10 cellular contexts compared by ENCODE assay signal in genomic region chr3:39267631-39268553, GRCh38. TPM values are rescaled to one million over a fixed set of nuclear protein-coding genes. Genes with fewer than 3 reads are reported as not detected.
A peak's percentile ranks its signal among the peaks of the same experiment; 100 is the strongest.
DNase-seq lines count a peak whose midpoint lies in the region; ATAC-seq, FAIRE-seq and TF ChIP-seq lines count a peak whose summit lies in the region.
"Had no signal": no experiment of that assay in that cellular context is flagged by ENCODE, and none has a peak within 500 bp of the region (broad histone marks: within the 10 kb centered on the region; RNA-seq: fewer than 3 reads in every experiment).

No MANE protein-coding gene starts in this region.

- H3K4me1 ChIP-seq in cardiac muscle cell (ENCODE audit: low read depth), result peaks cover 12% of the 10 kb centered on the region
- H3K4me1 ChIP-seq in right atrium auricular region, result no peaks in the 10 kb centered on the region
- H3K4me1 ChIP-seq in neural progenitor cell, result no peaks in the 10 kb centered on the region
- no peaks in the 10 kb centered on the region for H3K4me1 ChIP-seq in transverse colon

- H3K27me3 Mint-ChIP-seq in activated T-helper 17 cell treated with anti-CD3 and anti-CD28 coated beads, Interleukin-2, amount 50 U/mL, for 72 hours, result no peaks in the 10 kb centered on the region
- peaks cover under 1% of the 10 kb centered on the region for H3K27me3 Mint-ChIP-seq in neural progenitor cell (ENCODE audit: insufficient read depth, low read depth)

- ATAC-seq in activated T-helper 17 cell treated with anti-CD3 and anti-CD28 coated beads, Interleukin-2, amount 50 U/mL, for 72 hours (replicated peaks), result peak; percentile 90

- H3K36me3 ChIP-seq in cardiac muscle cell, result no peaks in the 10 kb centered on the region
- no peaks in the 10 kb centered on the region for H3K36me3 ChIP-seq in right atrium auricular region
- H3K36me3 ChIP-seq in neural progenitor cell, result no peaks in the 10 kb centered on the region
- no peaks in the 10 kb centered on the region for H3K36me3 ChIP-seq in transverse colon

- TF ChIP-seq CTCF in cardiac muscle cell (IDR thresholded peaks at IDR 0.05; ENCODE audit: low read depth, low read length) (no peak), right atrium auricular region (IDR thresholded peaks at IDR 0.05) (no peak), neural progenitor cell (IDR thresholded peaks at IDR 0.05) (no peak), transverse colon (IDR thresholded peaks at IDR 0.05) (no peak)

- H3K9ac ChIP-seq in neural progenitor cell, result no peak overlapping the region

- H3K9me3 ChIP-seq in cardiac muscle cell (ENCODE audit: low read depth) (no peaks in the 10 kb centered on the region), right atrium auricular region (no peaks in the 10 kb centered on the region), neural progenitor cell (ENCODE audit: low read depth) (no peaks in the 10 kb centered on the region), transverse colon (no peaks in the 10 kb centered on the region)

- no peak for DNase-seq in cardiac muscle cell (ENCODE audit: low read depth in 1 of 2, low spot score in 1 of 2)
- DNase-seq in right atrium auricular region (ENCODE audit: low spot score), result no peak
- DNase-seq in stimulated activated CD4-positive, alpha-beta T cell treated with anti-CD3 and anti-CD28 coated beads, Interleukin-12 subunit alpha, Interleukin-12 subunit beta, amount 100 ng/mL, for 4 hours, result peak; percentile 43
- DNase-seq in KBM-7, result no peak
- DNase-seq in GM19239 (ENCODE audit: insufficient read length, low spot score), result no peak
- no peak for DNase-seq in neural progenitor cell (ENCODE audit: low spot score)
- no peak for DNase-seq in transverse colon
- DNase-seq: foreskin fibroblast had no signal

- WGBS in transverse colon (ENCODE audit: low coverage in 1 of 2), 2 donors, result 72 to 83% methylated on average over 3 to 15 of the region's 15 CpGs

- no peak overlapping the region for H2AFZ ChIP-seq in neural progenitor cell (replicated peaks)

- peak overlapping the region; percentile 56 for H3K27ac ChIP-seq in cardiac muscle cell
- no peak overlapping the region for H3K27ac ChIP-seq in right atrium auricular region
- no peak overlapping the region for H3K27ac ChIP-seq in neural progenitor cell
- no peak overlapping the region for H3K27ac ChIP-seq in transverse colon

- H3K4me3 Mint-ChIP-seq in activated T-helper 17 cell treated with anti-CD3 and anti-CD28 coated beads, Interleukin-2, amount 50 U/mL, for 72 hours, result peak overlapping the region; percentile 74
- H3K4me3 Mint-ChIP-seq in neural progenitor cell, result no peak overlapping the region

- no peak overlapping the region for H3K4me2 ChIP-seq in neural progenitor cell

- intact Hi-C loops in transverse colon (cut with DNase I; ENCODE audit: low total_unique reads), result no loop called here

- H3F3A ChIP-seq in neural progenitor cell (ENCODE audit: low read depth), result no peaks in the 10 kb centered on the region

- H3K27me3 ChIP-seq in cardiac muscle cell (no peaks in the 10 kb centered on the region), right atrium auricular region (no peaks in the 10 kb centered on the region), neural progenitor cell (no peaks in the 10 kb centered on the region), transverse colon (peaks cover 10% of the 10 kb centered on the region)

- H4K20me1 ChIP-seq in neural progenitor cell (ENCODE audit: low read depth), result no peaks in the 10 kb centered on the region

- H3K36me3 Mint-ChIP-seq in activated T-helper 17 cell treated with anti-CD3 and anti-CD28 coated beads, Interleukin-2, amount 50 U/mL, for 72 hours (ENCODE audit: low read depth), result no peaks in the 10 kb centered on the region
- H3K36me3 Mint-ChIP-seq in neural progenitor cell, result no peaks in the 10 kb centered on the region

- FAIRE-seq in GM19239 (lab: Jason Lieb, UNC), result no peak

- H3K4me3 ChIP-seq in cardiac muscle cell, result no peak overlapping the region
- H3K4me3 ChIP-seq in right atrium auricular region, result no peak overlapping the region
- no peak overlapping the region for H3K4me3 ChIP-seq in neural progenitor cell
- no peak overlapping the region for H3K4me3 ChIP-seq in transverse colon

- peak overlapping the region; percentile 92 for H3K27ac Mint-ChIP-seq in activated T-helper 17 cell treated with anti-CD3 and anti-CD28 coated beads, Interleukin-2, amount 50 U/mL, for 72 hours
- no peak overlapping the region for H3K27ac Mint-ChIP-seq in neural progenitor cell

- peaks cover 11% of the 10 kb centered on the region for H3K4me1 Mint-ChIP-seq in activated T-helper 17 cell treated with anti-CD3 and anti-CD28 coated beads, Interleukin-2, amount 50 U/mL, for 72 hours
- H3K4me1 Mint-ChIP-seq in neural progenitor cell, result no peaks in the 10 kb centered on the region

- no peak for TF ChIP-seq EP300 in transverse colon (IDR thresholded peaks at IDR 0.05; ENCODE audit: low read depth)

- in situ Hi-C loops in KBM-7 (cut with MboI; ENCODE audit: low pct_unique_long_range_greater_than_20kb, low sequenced_read_pairs), result no loop called here
- in situ Hi-C loops in transverse colon (cut with MboI; ENCODE audit: low pct_ligation_motif_present in 1 of 4, low pct_unique_long_range_greater_than_20kb in 1 of 4, low sequenced_read_pairs in 3 of 4), result no loop called here

- peaks cover 5% of the 10 kb centered on the region for H3K9me3 Mint-ChIP-seq in activated T-helper 17 cell treated with anti-CD3 and anti-CD28 coated beads, Interleukin-2, amount 50 U/mL, for 72 hours
- no peaks in the 10 kb centered on the region for H3K9me3 Mint-ChIP-seq in neural progenitor cell

- TF ChIP-seq POLR2A in transverse colon (IDR thresholded peaks at IDR 0.05), result no peak

- H3K79me2 ChIP-seq in neural progenitor cell (ENCODE audit: low read depth), result no peaks in the 10 kb centered on the region

RNA-seq across cellular contexts. Expression of gene CX3CR1, which starts 11.9 kb away (rescaled TPM):
- total RNA-seq in cardiac muscle cell (0.48 and 0.56 TPM in 2 replicates), right atrium auricular region (under 1 TPM; 0.26 to 0.59 TPM), neural progenitor cell (ENCODE audit: low replicate concordance) (0.06 TPM in 1 of 2 replicates, not detected in the other), transverse colon (under 1 TPM in 1 of 4 donors, not detected in 3; 0.32 TPM)
- 1.4 and 2.6 TPM in 2 replicates for polyA plus RNA-seq in cardiac muscle cell
- under 1 TPM; 0.13 to 0.37 TPM for total RNA-seq in activated T-helper 17 cell treated with anti-CD3 and anti-CD28 coated beads, Interleukin-2, amount 50 U/mL, for 72 hours
- total RNA-seq: A673 had no signal
